ENCODE assay signal across 8 cellular contexts in the genomic region with DNA sequence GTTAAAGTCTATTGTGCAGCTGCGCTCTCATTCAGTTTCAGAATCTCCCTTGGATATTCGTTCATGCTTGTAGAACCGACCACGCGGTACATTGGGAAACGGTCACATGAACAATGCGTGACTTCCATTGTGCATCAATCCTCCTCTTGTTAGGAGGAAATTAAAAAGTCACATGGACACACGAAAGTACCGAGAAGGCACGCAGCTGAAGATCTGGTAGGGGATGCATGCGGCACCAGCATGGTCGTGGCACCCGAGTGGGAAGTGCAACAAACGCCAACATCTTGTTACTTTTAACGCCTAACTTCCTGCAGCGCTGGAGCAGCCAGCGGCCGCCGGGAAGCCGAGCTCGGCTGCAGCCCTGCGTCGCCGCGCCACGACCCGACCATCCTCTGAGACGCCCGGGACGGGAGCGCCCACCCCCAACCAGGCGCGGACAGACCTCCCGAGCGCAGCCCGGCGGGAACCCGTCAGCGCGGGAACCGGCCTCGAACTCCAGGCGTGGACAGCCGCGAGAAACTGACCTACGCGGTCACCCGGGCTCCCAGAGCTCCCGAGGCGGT. TPM values are rescaled to one million over a fixed set of nuclear protein-coding genes. Genes with fewer than 3 reads are reported as not detected.
DNase-seq lines count a peak whose midpoint lies in the region; ATAC-seq and TF ChIP-seq lines count a peak whose summit lies in the region.

No MANE protein-coding gene starts in this region.

- peak; percentile 46 for ATAC-seq in activated naive CD8-positive, alpha-beta T cell treated with anti-CD3 and anti-CD28 coated beads, Interleukin-2, amount 10 ng/mL, durations not matched to agents 7 days and 5 days (ENCODE audit: low read depth)
- no peak for ATAC-seq in HG02610 (IDR thresholded peaks at IDR 0.05; ENCODE audit: unreplicated experiment)

- H3K9me3 Mint-ChIP-seq in activated naive CD8-positive, alpha-beta T cell treated with anti-CD3 and anti-CD28 coated beads, Interleukin-2, amount 10 ng/mL, durations not matched to agents 7 days and 5 days: no peaks in the 10 kb centered on the region

- no peak overlapping the region for H4K91ac ChIP-seq in neuronal stem cell (ENCODE audit: low read depth, low read length, poor library complexity)

- peaks cover 29% of the 10 kb centered on the region; the same call in 1 of the 2 replicates for H3K79me2 ChIP-seq in KMS-11 (ENCODE audit: insufficient read depth, low read depth)

- peak overlapping the region; percentile 96 for H3K9ac ChIP-seq in KMS-11
- H3K9ac ChIP-seq in neuronal stem cell (ENCODE audit: low read depth, low read length, poor library complexity): peak overlapping the region; percentile 67

- H3K27me3 ChIP-seq in KMS-11 (ENCODE audit: insufficient read depth, low read depth) (no peaks in the 10 kb centered on the region), neuronal stem cell (ENCODE audit: control insufficient read depth in 3 of 3, insufficient read depth in 3 of 3, low read depth in 1 of 3, low read length in 3 of 3) (no peaks in the 10 kb centered on the region)

- DNase-seq in GM12865 (ENCODE audit: low read depth) (peak; percentile 6), OCI-M2 (lab: John Stamatoyannopoulos, UW; ENCODE audit: unreplicated experiment) (peak; percentile 23), glomerular visceral epithelial cell (ENCODE audit: extremely low spot score) (peak; percentile 59), neuronal stem cell (ENCODE audit: low spot score) (no peak)
- no peak for DNase-seq in activated naive CD8-positive, alpha-beta T cell treated with anti-CD3 and anti-CD28 coated beads, Interleukin-2, amount 10 ng/mL, durations not matched to agents 7 days and 5 days

- H2AK5ac ChIP-seq in neuronal stem cell (ENCODE audit: low read depth, low read length): no peak overlapping the region

- H3K4me1 ChIP-seq in KMS-11 (ENCODE audit: low read depth, poor library complexity, severe bottlenecking): peaks cover 39% of the 10 kb centered on the region
- H3K4me1 ChIP-seq in neuronal stem cell (ENCODE audit: control insufficient read depth in 2 of 2, insufficient read depth in 1 of 2, low read depth in 1 of 2, low read length in 2 of 2): peaks cover 5 to 7% of the 10 kb centered on the region in 2 donors
- no peaks in the 10 kb centered on the region for H3K4me1 ChIP-seq in urinary bladder (ENCODE audit: insufficient read depth)

- H2AFZ ChIP-seq in KMS-11 (ENCODE audit: low read depth) (peak overlapping the region; percentile 80), neuronal stem cell (ENCODE audit: low read length) (peak overlapping the region; percentile 90)

- H3K36me3 ChIP-seq in KMS-11 (ENCODE audit: insufficient read depth) (no peaks in the 10 kb centered on the region), neuronal stem cell (replicated peaks in 1 of 2; ENCODE audit: control insufficient read depth in 2 of 2, insufficient read depth in 2 of 2, low read length in 2 of 2) (peaks cover 0 to 8% of the 10 kb centered on the region in 2 donors), urinary bladder (ENCODE audit: insufficient read depth) (no peaks in the 10 kb centered on the region)

- no peak overlapping the region for H3K4ac ChIP-seq in neuronal stem cell (ENCODE audit: low read length)

- H2BK15ac ChIP-seq in neuronal stem cell (ENCODE audit: low read length): peak overlapping the region; percentile 29

- WGBS in neuronal stem cell (ENCODE audit: extremely low coverage in 2 of 2, insufficient read length in 2 of 2, insufficient replicate concordance in 1 of 2), 2 donors: no CpG with 5 or more reads among the region's 50 CpGs
- WGBS in urinary bladder: under 1% methylated on average over 50 of the region's 50 CpGs

- peak overlapping the region; percentile 35 for H2BK5ac ChIP-seq in neuronal stem cell (ENCODE audit: low read length)

- no peak overlapping the region for H3K23ac ChIP-seq in neuronal stem cell (ENCODE audit: low read depth, low read length, poor library complexity)

- POLR2A ChIA-PET in activated naive CD8-positive, alpha-beta T cell treated with anti-CD3 and anti-CD28 coated beads, Interleukin-2, amount 10 ng/mL, durations not matched to agents 7 days and 5 days (lab: Charles Lee): interaction anchor here (1.3 kb wide), 1 partner anchor 30 kb away, joined by 5 read pairs; a partner anchor contains a TSS

- no peaks in the 10 kb centered on the region for H4K20me1 ChIP-seq in KMS-11 (ENCODE audit: insufficient read depth)

- no peak overlapping the region for H4K8ac ChIP-seq in neuronal stem cell (ENCODE audit: low read depth, low read length)

- H2BK12ac ChIP-seq in neuronal stem cell (ENCODE audit: low read length): no peak overlapping the region

- peak overlapping the region; percentile 91 for H3K18ac ChIP-seq in neuronal stem cell (ENCODE audit: low read length)

- H3K79me1 ChIP-seq in neuronal stem cell (ENCODE audit: low read depth, low read length): peaks cover 3% of the 10 kb centered on the region

- H3K27me3 Mint-ChIP-seq in activated naive CD8-positive, alpha-beta T cell treated with anti-CD3 and anti-CD28 coated beads, Interleukin-2, amount 10 ng/mL, durations not matched to agents 7 days and 5 days: peaks cover 37% of the 10 kb centered on the region

- H3K4me1 Mint-ChIP-seq in activated naive CD8-positive, alpha-beta T cell treated with anti-CD3 and anti-CD28 coated beads, Interleukin-2, amount 10 ng/mL, durations not matched to agents 7 days and 5 days: peaks cover 8% of the 10 kb centered on the region

- TF ChIP-seq CTCF in GM12865 (IDR thresholded peaks at IDR 0.05; ENCODE audit: insufficient read depth, low read depth, low read length, missing control alignments) (no peak), KMS-11 (conservative IDR thresholded peaks at IDR 0.05; ENCODE audit: low read depth, low read length) (no peak)

- H2BK120ac ChIP-seq in neuronal stem cell (ENCODE audit: low read depth, low read length): no peak overlapping the region

- H3K4me2 ChIP-seq in KMS-11 (peak overlapping the region; percentile 86), neuronal stem cell (ENCODE audit: insufficient read depth, low read length, poor library complexity, severe bottlenecking) (peak overlapping the region; percentile 70)

- peak overlapping the region; percentile 66 for H3K4me3 Mint-ChIP-seq in activated naive CD8-positive, alpha-beta T cell treated with anti-CD3 and anti-CD28 coated beads, Interleukin-2, amount 10 ng/mL, durations not matched to agents 7 days and 5 days

- H3K36me3 Mint-ChIP-seq in activated naive CD8-positive, alpha-beta T cell treated with anti-CD3 and anti-CD28 coated beads, Interleukin-2, amount 10 ng/mL, durations not matched to agents 7 days and 5 days: no peaks in the 10 kb centered on the region

- H3K14ac ChIP-seq in neuronal stem cell (ENCODE audit: low read length): peak overlapping the region; percentile 5

- H3K4me3 ChIP-seq in GM12865 (ENCODE audit: low read depth, low read length) (peak overlapping the region; percentile 20; the same call in 1 of the 2 replicates), KMS-11 (IDR thresholded peaks at IDR 0.05; ENCODE audit: insufficient read depth, low read depth, low read length) (no peak overlapping the region), neuronal stem cell (ENCODE audit: low read length in 2 of 2) (peak overlapping the region; percentile 65 to 96), urinary bladder (ENCODE audit: low read depth, low read length) (peak overlapping the region; percentile 67)

- peak overlapping the region; percentile 86 for H3K27ac ChIP-seq in KMS-11
- H3K27ac ChIP-seq in neuronal stem cell (replicated peaks; ENCODE audit: low read length): peak overlapping the region; percentile 75
- peak overlapping the region; percentile 59 for H3K27ac ChIP-seq in urinary bladder (ENCODE audit: low read depth)

- H3K9me3 ChIP-seq in neuronal stem cell (replicated peaks in 1 of 2; ENCODE audit: control insufficient read depth in 2 of 2, insufficient read depth in 1 of 2, low read depth in 1 of 2, low read length in 2 of 2): no peaks in the 10 kb centered on the region

- H3K27ac Mint-ChIP-seq in activated naive CD8-positive, alpha-beta T cell treated with anti-CD3 and anti-CD28 coated beads, Interleukin-2, amount 10 ng/mL, durations not matched to agents 7 days and 5 days: no peak overlapping the region

RNA-seq across cellular contexts. Expression of a gene that starts 0.4 kb away (rescaled TPM):
- 1 to 10 TPM; 1.0 to 1.2 TPM for total RNA-seq in activated naive CD8-positive, alpha-beta T cell treated with anti-CD3 and anti-CD28 coated beads, Interleukin-2, amount 10 ng/mL, durations not matched to agents 7 days and 5 days
- polyA plus RNA-seq in neuronal stem cell (2013, experiment 1 of 2): 44.7 TPM
- 45.3 TPM for polyA plus RNA-seq in neuronal stem cell (2013, experiment 2 of 2)
- 53.3 TPM for total RNA-seq in urinary bladder
- polyA plus RNA-seq in urinary bladder: 46.6 TPM

RNA-seq across cellular contexts. Expression of a gene that starts 29.3 kb away (rescaled TPM):
- 10 to 100 TPM; 14.1 to 14.7 TPM for total RNA-seq in activated naive CD8-positive, alpha-beta T cell treated with anti-CD3 and anti-CD28 coated beads, Interleukin-2, amount 10 ng/mL, durations not matched to agents 7 days and 5 days
- 36.7 TPM for polyA plus RNA-seq in neuronal stem cell (2013, experiment 1 of 2)
- 38.9 TPM for polyA plus RNA-seq in neuronal stem cell (2013, experiment 2 of 2)
- 42.6 TPM for total RNA-seq in urinary bladder
- 14.6 TPM for polyA plus RNA-seq in urinary bladder

Comparison
In these comparisons a context has a peak if more than half of its experiments do, and no peak if none do; other contexts are left out.
1. DNase-seq: peak in GM12865 (single experiment), OCI-M2 (single experiment) and glomerular visceral epithelial cell (single experiment); none in activated naive CD8-positive, alpha-beta T cell treated with anti-CD3 and anti-CD28 coated beads, Interleukin-2, amount 10 ng/mL, durations not matched to agents 7 days and 5 days (single experiment) and neuronal stem cell (single experiment).
2. RNA of a gene that starts 0.4 kb away (total RNA-seq): 53.3 TPM in urinary bladder (single experiment); 1.0 to 1.2 TPM in activated naive CD8-positive, alpha-beta T cell treated with anti-CD3 and anti-CD28 coated beads, Interleukin-2, amount 10 ng/mL, durations not matched to agents 7 days and 5 days; every median in the first group is over 10 times any median in the second.
3. Peak in every context shown above with its lines, with median percentiles within 50 percentile points of each other: H3K27ac ChIP-seq.